In genomic region chr3:183782576-183782975, GRCh38 we compare ENCODE assay signal across 1 cellular context.
TF ChIP-seq lines count a peak whose summit lies in the region.

No MANE protein-coding gene starts in this region.

TF ChIP-seq in K562, 482 proteins besides CTCF, POLR2A, EP300 and RAD21:
- TF ChIP-seq PBX2 (CRISPR knock-in tag; IDR thresholded peaks at IDR 0.05; ENCODE audit: low read depth) (no peak), PBX2 (tag; conservative IDR thresholded peaks at IDR 0.05; ENCODE audit: low read depth) (0 out of 2 replicates have a peak, but pooled peaks have one; percentile 33), PTTG1 (tag; IDR thresholded peaks at IDR 0.05; ENCODE audit: low read depth) (no peak), ETV5 (CRISPR knock-in tag; IDR thresholded peaks at IDR 0.05; ENCODE audit: low read depth) (no peak)
